12 cellular contexts compared by ENCODE assay signal in genomic region chr12:85310456-85311076, GRCh38. TPM values are rescaled to one million over a fixed set of nuclear protein-coding genes. Genes with fewer than 3 reads are reported as not detected.
A peak's percentile ranks its signal among the peaks of the same experiment; 100 is the strongest.
DNase-seq lines count a peak whose midpoint lies in the region; ATAC-seq and TF ChIP-seq lines count a peak whose summit lies in the region.
"Had no signal": no experiment of that assay in that cellular context is flagged by ENCODE, and none has a peak within 500 bp of the region (broad histone marks: within the 10 kb centered on the region; RNA-seq: fewer than 3 reads in every experiment).

No MANE protein-coding gene starts in this region.

- POLR2A ChIA-PET in PC-3 (lab: Charles Lee; ENCODE audit: unreplicated experiment), result interaction anchor here (0.7 kb wide), 1 partner anchor 15 kb away, joined by 3 read pairs; no protein-coding TSS in a partner anchor

- no peak overlapping the region for H3K27ac Mint-ChIP-seq in type B pancreatic cell
- H3K27ac Mint-ChIP-seq in activated T-helper 17 cell treated with anti-CD3 and anti-CD28 coated beads, Interleukin-2, amount 50 U/mL, for 72 hours, result no peak overlapping the region
- H3K27ac Mint-ChIP-seq: activated CD4-positive, alpha-beta memory T cell treated with anti-CD3 and anti-CD28 coated beads for 36 hours; immature natural killer cell; stimulated activated naive CD8-positive, alpha-beta T cell treated with anti-CD3 and anti-CD28 coated beads, Interleukin-15, Interleukin-2, amounts not matched to agents 100 ng/mL and 50 ng/mL, for 24 hours had no signal

- no peak overlapping the region for H3K27ac ChIP-seq in left ventricle myocardium inferior (replicated peaks)
- no peak overlapping the region for H3K27ac ChIP-seq in PC-3 (ENCODE audit: low read length)

- peaks cover 22% of the 10 kb centered on the region for H3K4me1 Mint-ChIP-seq in type B pancreatic cell (ENCODE audit: unreplicated experiment)
- H3K4me1 Mint-ChIP-seq in activated T-helper 17 cell treated with anti-CD3 and anti-CD28 coated beads, Interleukin-2, amount 50 U/mL, for 72 hours, result no peaks in the 10 kb centered on the region
- H3K4me1 Mint-ChIP-seq: immature natural killer cell had no signal

- H3K9me3 ChIP-seq in left ventricle myocardium inferior (replicated peaks) (no peaks in the 10 kb centered on the region), PC-3 (ENCODE audit: low read length) (no peaks in the 10 kb centered on the region)

- H3K4me3 Mint-ChIP-seq in type B pancreatic cell, result no peak overlapping the region
- no peak overlapping the region for H3K4me3 Mint-ChIP-seq in activated T-helper 17 cell treated with anti-CD3 and anti-CD28 coated beads, Interleukin-2, amount 50 U/mL, for 72 hours
- H3K4me3 Mint-ChIP-seq: activated CD4-positive, alpha-beta memory T cell treated with anti-CD3 and anti-CD28 coated beads for 36 hours; immature natural killer cell; stimulated activated naive CD8-positive, alpha-beta T cell treated with anti-CD3 and anti-CD28 coated beads, Interleukin-15, Interleukin-2, amounts not matched to agents 100 ng/mL and 50 ng/mL, for 24 hours had no signal

- H3K36me3 Mint-ChIP-seq in type B pancreatic cell, result no peaks in the 10 kb centered on the region
- H3K36me3 Mint-ChIP-seq in activated T-helper 17 cell treated with anti-CD3 and anti-CD28 coated beads, Interleukin-2, amount 50 U/mL, for 72 hours (ENCODE audit: low read depth), result no peaks in the 10 kb centered on the region
- H3K36me3 Mint-ChIP-seq: activated CD4-positive, alpha-beta memory T cell treated with anti-CD3 and anti-CD28 coated beads for 36 hours; immature natural killer cell had no signal

- H3F3A ChIP-seq in PC-3 (ENCODE audit: low read length, unreplicated experiment), result no peaks in the 10 kb centered on the region

- H3K27me3 ChIP-seq in left ventricle myocardium inferior (ENCODE audit: low read depth) (no peaks in the 10 kb centered on the region), PC-3 (ENCODE audit: low read length) (peaks cover 17% of the 10 kb centered on the region)

- H3K9ac ChIP-seq in PC-3 (ENCODE audit: low read length), result no peak overlapping the region

- no peaks in the 10 kb centered on the region for H3K36me3 ChIP-seq in left ventricle myocardium inferior
- no peaks in the 10 kb centered on the region for H3K36me3 ChIP-seq in PC-3 (ENCODE audit: low read depth, low read length)

- H3K79me2 ChIP-seq in PC-3 (ENCODE audit: low read length), result no peaks in the 10 kb centered on the region

- H3K4me3 ChIP-seq in left ventricle myocardium inferior, result no peak overlapping the region
- no peak overlapping the region for H3K4me3 ChIP-seq in PC-3 (ENCODE audit: low read length)
- no peak overlapping the region for H3K4me3 ChIP-seq in fibroblast of mammary gland (ENCODE audit: control insufficient read depth, low read depth, low read length)

- no TSS peak for BruUV-seq in PC-3 (replicated peaks; lab: Mats Ljungman, UMichigan)

- H3K4me2 ChIP-seq in PC-3 (ENCODE audit: low read length), result no peak overlapping the region

- CTCF ChIA-PET in PC-3 (lab: Charles Lee), result interaction anchor here (0.6 to 1.9 kb wide), 3 partner anchors 114 to 165 kb away, joined by 3 to 5 read pairs (median 4); no protein-coding TSS in a partner anchor

- ATAC-seq in PC-3 (peak; percentile 18; the same call in 1 of the 2 replicates), HG03159 (IDR thresholded peaks at IDR 0.05; ENCODE audit: unreplicated experiment) (no peak)
- no peak for ATAC-seq in activated T-helper 17 cell treated with anti-CD3 and anti-CD28 coated beads, Interleukin-2, amount 50 U/mL, for 72 hours (replicated peaks)

- no peaks in the 10 kb centered on the region for H3K9me2 ChIP-seq in PC-3 (replicated peaks; ENCODE audit: low read length)

- H3K4me1 ChIP-seq in left ventricle myocardium inferior (no peaks in the 10 kb centered on the region), PC-3 (ENCODE audit: insufficient read depth, low read length) (no peaks in the 10 kb centered on the region)

- intact Hi-C loops in left ventricle myocardium inferior (cut with micrococcal nuclease), result no loop called here
- intact Hi-C loops in cardiac septum (cut with DNase I), result no loop called here
- intact Hi-C loops in PC-3 (cut with micrococcal nuclease), result loop anchor here (2.0 kb wide), 1 partner anchor 154 kb away; no protein-coding TSS in a partner anchor

- no peak overlapping the region for H2AFZ ChIP-seq in PC-3 (ENCODE audit: low read length)

- no peaks in the 10 kb centered on the region for H3K9me3 Mint-ChIP-seq in type B pancreatic cell
- no peaks in the 10 kb centered on the region for H3K9me3 Mint-ChIP-seq in activated T-helper 17 cell treated with anti-CD3 and anti-CD28 coated beads, Interleukin-2, amount 50 U/mL, for 72 hours
- H3K9me3 Mint-ChIP-seq: activated CD4-positive, alpha-beta memory T cell treated with anti-CD3 and anti-CD28 coated beads for 36 hours; stimulated activated naive CD8-positive, alpha-beta T cell treated with anti-CD3 and anti-CD28 coated beads, Interleukin-15, Interleukin-2, amounts not matched to agents 100 ng/mL and 50 ng/mL, for 24 hours had no signal

- H3K27me3 Mint-ChIP-seq in type B pancreatic cell, result no peaks in the 10 kb centered on the region
- H3K27me3 Mint-ChIP-seq in activated T-helper 17 cell treated with anti-CD3 and anti-CD28 coated beads, Interleukin-2, amount 50 U/mL, for 72 hours, result no peaks in the 10 kb centered on the region
- H3K27me3 Mint-ChIP-seq: activated CD4-positive, alpha-beta memory T cell treated with anti-CD3 and anti-CD28 coated beads for 36 hours; stimulated activated naive CD8-positive, alpha-beta T cell treated with anti-CD3 and anti-CD28 coated beads, Interleukin-15, Interleukin-2, amounts not matched to agents 100 ng/mL and 50 ng/mL, for 24 hours had no signal

- H4K20me1 ChIP-seq in PC-3 (ENCODE audit: low read length), result no peaks in the 10 kb centered on the region

- TF ChIP-seq CTCF in left ventricle myocardium inferior (IDR thresholded peaks at IDR 0.05; ENCODE audit: borderline replicate concordance), result peak; percentile 21
- peak; percentile 51; the same call in 1 of the 2 replicates for TF ChIP-seq CTCF in PC-3 (conservative IDR thresholded peaks at IDR 0.05; ENCODE audit: low read depth, low read length)
- peak; percentile 18 for TF ChIP-seq CTCF in fibroblast of mammary gland (conservative IDR thresholded peaks at IDR 0.05; ENCODE audit: control insufficient read depth, insufficient read depth, low read depth, low read length)
- peak; percentile 76 for TF ChIP-seq CTCF in type B pancreatic cell (conservative IDR thresholded peaks at IDR 0.05)

- DNase-seq in left ventricle myocardium inferior (no peak), cardiac septum (ENCODE audit: low spot score) (no peak), PC-3 (peak; percentile 45), fibroblast of mammary gland (ENCODE audit: low read depth) (peak; percentile 11), type B pancreatic cell (ENCODE audit: extremely low spot score, unreplicated experiment) (no peak), cerebellar cortex (ENCODE audit: low spot score) (no peak)
- DNase-seq: activated CD4-positive, alpha-beta memory T cell treated with anti-CD3 and anti-CD28 coated beads for 36 hours; cerebellar nuclear complex; immature natural killer cell had no signal

RNA-seq across cellular contexts. Expression of gene ALX1, which starts 30.5 kb away (rescaled TPM):
- total RNA-seq in left ventricle myocardium inferior, result not detected
- not detected for total RNA-seq in cardiac septum
- not detected in 2 replicates for total RNA-seq in PC-3 (2014; rRNA removed)
- 2.4 and 7.0 TPM in 2 replicates for total RNA-seq in type B pancreatic cell (ENCODE audit: low replicate concordance)
- not detected for total RNA-seq in activated T-helper 17 cell treated with anti-CD3 and anti-CD28 coated beads, Interleukin-2, amount 50 U/mL, for 72 hours
- total RNA-seq: activated CD4-positive, alpha-beta memory T cell treated with anti-CD3 and anti-CD28 coated beads for 36 hours had no signal

Comparison
In these comparisons a context has a peak if more than half of its experiments do, and no peak if none do; other contexts are left out.
1. DNase-seq: peak in PC-3 (single experiment) and fibroblast of mammary gland (single experiment); none in left ventricle myocardium inferior (single experiment), cardiac septum (single experiment), type B pancreatic cell (single experiment) and cerebellar cortex (single experiment).
2. CTCF ChIP-seq: peak in every context shown above with its lines; median percentile 76 in type B pancreatic cell; 51 in PC-3; 21 in left ventricle myocardium inferior; 18 in fibroblast of mammary gland.